15 cellular contexts compared by ENCODE assay signal in genomic region chr6:5989141-5989723, GRCh38. TPM values are rescaled to one million over a fixed set of nuclear protein-coding genes. Genes with fewer than 3 reads are reported as not detected.
A peak's percentile ranks its signal among the peaks of the same experiment; 100 is the strongest.
DNase-seq lines count a peak whose midpoint lies in the region; ATAC-seq and TF ChIP-seq lines count a peak whose summit lies in the region.
"Had no signal": no experiment of that assay in that cellular context is flagged by ENCODE, and none has a peak within 500 bp of the region (broad histone marks: within the 10 kb centered on the region; RNA-seq: fewer than 3 reads in every experiment).

No MANE protein-coding gene starts in this region.

- H3K4me3 ChIP-seq in lower lobe of right lung, result no peak overlapping the region
- no peak overlapping the region for H3K4me3 ChIP-seq in esophagus squamous epithelium
- H3K4me3 ChIP-seq: BLaER1, PC-9 had no signal

- DNase-seq in AG20443 (ENCODE audit: low spot score) (peak; percentile 89), LHCN-M2 (ENCODE audit: low read depth) (peak; percentile 86), UCSD-AML1 (lab: John Stamatoyannopoulos, UW; ENCODE audit: unreplicated experiment) (peak; percentile 33), lower lobe of right lung (peak; percentile 77), esophagus squamous epithelium (lab: John Stamatoyannopoulos, UW) (no peak), NCI-H1048 (lab: John Stamatoyannopoulos, UW) (no peak), NCI-H2227 treated with DMSO at 0.1 percent for 48 hours (lab: John Stamatoyannopoulos, UW) (no peak)
- no peak for DNase-seq in CD4-positive, alpha-beta T cell
- DNase-seq: activated CD4-positive, alpha-beta T cell treated with anti-CD3 and anti-CD28 coated beads, Interleukin-2, amount 10 ng/mL, durations not matched to agents 7 days and 5 days; effector memory CD4-positive, alpha-beta T cell; foreskin melanocyte; PC-9; stimulated activated CD4-positive, alpha-beta T cell treated with anti-CD3 and anti-CD28 coated beads, Interleukin-4, amount 100 ng/mL, for 24 hours had no signal

- no peak for TF ChIP-seq POLR2A in esophagus squamous epithelium (IDR thresholded peaks at IDR 0.05)

- no peak overlapping the region for H3K27ac Mint-ChIP-seq in CD4-positive, alpha-beta T cell
- H3K27ac Mint-ChIP-seq: activated CD4-positive, alpha-beta T cell treated with anti-CD3 and anti-CD28 coated beads, Interleukin-2, amount 10 ng/mL, durations not matched to agents 7 days and 5 days; stimulated activated effector memory CD8-positive, alpha-beta T cell treated with anti-CD3 and anti-CD28 coated beads, Interleukin-12 subunit alpha, Interleukin-12 subunit beta, amount 100 ng/mL, for 72 hours had no signal

- no peaks in the 10 kb centered on the region for H3K9me3 Mint-ChIP-seq in CD4-positive, alpha-beta T cell
- H3K9me3 Mint-ChIP-seq: stimulated activated effector memory CD8-positive, alpha-beta T cell treated with anti-CD3 and anti-CD28 coated beads, Interleukin-12 subunit alpha, Interleukin-12 subunit beta, amount 100 ng/mL, for 72 hours had no signal

- POLR2A ChIA-PET in CD4-positive, alpha-beta T cell (lab: Charles Lee), result no interaction called here

- CTCF ChIA-PET in CD4-positive, alpha-beta T cell (lab: Charles Lee), result no interaction called here

- no peaks in the 10 kb centered on the region for H3K4me1 ChIP-seq in lower lobe of right lung
- peaks cover 0 to under 1% (median 0%) of the 10 kb centered on the region in 3 donors for H3K4me1 ChIP-seq in esophagus squamous epithelium

- H3K4me1 Mint-ChIP-seq in CD4-positive, alpha-beta T cell (ENCODE audit: low read depth), result peaks cover 31% of the 10 kb centered on the region

- peak; percentile 79 to 87 for ATAC-seq in lower lobe of right lung
- no peak for ATAC-seq in CD4-positive, alpha-beta T cell (ENCODE audit: poor library complexity)
- ATAC-seq: stimulated activated effector memory CD8-positive, alpha-beta T cell treated with anti-CD3 and anti-CD28 coated beads, Interleukin-12 subunit alpha, Interleukin-12 subunit beta, amount 100 ng/mL, for 72 hours had no signal

- H3K9me3 ChIP-seq in lower lobe of right lung (no peaks in the 10 kb centered on the region), esophagus squamous epithelium (no peaks in the 10 kb centered on the region)
- no peaks in the 10 kb centered on the region for H3K9me3 ChIP-seq in CD4-positive, alpha-beta T cell (ENCODE audit: control insufficient read depth, low read length)

- 79 to 84% methylated on average over 5 of the region's 5 CpGs for whole genome bisulfite sequencing in esophagus squamous epithelium, 2 donors

- TF ChIP-seq CTCF in lower lobe of right lung (IDR thresholded peaks at IDR 0.05), result no peak
- no peak for TF ChIP-seq CTCF in esophagus squamous epithelium (IDR thresholded peaks at IDR 0.05)
- TF ChIP-seq CTCF in CD4-positive, alpha-beta T cell (IDR thresholded peaks at IDR 0.05), result no peak

- H3K27ac ChIP-seq in lower lobe of right lung, result no peak overlapping the region
- H3K27ac ChIP-seq in esophagus squamous epithelium, result no peak overlapping the region
- no peak overlapping the region for H3K27ac ChIP-seq in CD4-positive, alpha-beta T cell (ENCODE audit: low read depth, low read length)
- H3K27ac ChIP-seq: BLaER1, PC-9 had no signal

- peaks cover 55% of the 10 kb centered on the region for H3K27me3 Mint-ChIP-seq in CD4-positive, alpha-beta T cell

- H3K4me3 Mint-ChIP-seq in CD4-positive, alpha-beta T cell, result no peak overlapping the region
- H3K4me3 Mint-ChIP-seq: activated CD4-positive, alpha-beta T cell treated with anti-CD3 and anti-CD28 coated beads, Interleukin-2, amount 10 ng/mL, durations not matched to agents 7 days and 5 days; stimulated activated effector memory CD8-positive, alpha-beta T cell treated with anti-CD3 and anti-CD28 coated beads, Interleukin-12 subunit alpha, Interleukin-12 subunit beta, amount 100 ng/mL, for 72 hours had no signal

- no peaks in the 10 kb centered on the region for H3K36me3 ChIP-seq in lower lobe of right lung
- no peaks in the 10 kb centered on the region for H3K36me3 ChIP-seq in esophagus squamous epithelium
- H3K36me3 ChIP-seq: BLaER1 had no signal

- peaks cover 21% of the 10 kb centered on the region for H3K27me3 ChIP-seq in lower lobe of right lung (ENCODE audit: low read depth)
- H3K27me3 ChIP-seq in esophagus squamous epithelium, result peaks cover 3 to 88% (median 9%) of the 10 kb centered on the region in 4 donors
- H3K27me3 ChIP-seq in CD4-positive, alpha-beta T cell (ENCODE audit: control insufficient read depth, insufficient read depth, low read length), result peaks cover 25% of the 10 kb centered on the region

- intact Hi-C loops in lower lobe of right lung (cut with DNase I) (no loop called here), esophagus squamous epithelium (cut with DNase I) (no loop called here)
- intact Hi-C loops in CD4-positive, alpha-beta T cell (cut with DNase I, micrococcal nuclease), result no loop called here

- no peaks in the 10 kb centered on the region for H3K36me3 Mint-ChIP-seq in CD4-positive, alpha-beta T cell (ENCODE audit: low read depth)
- H3K36me3 Mint-ChIP-seq: stimulated activated effector memory CD8-positive, alpha-beta T cell treated with anti-CD3 and anti-CD28 coated beads, Interleukin-12 subunit alpha, Interleukin-12 subunit beta, amount 100 ng/mL, for 72 hours had no signal

RNA-seq across cellular contexts. Expression of gene NRN1, which starts 17.5 kb away (rescaled TPM):
- total RNA-seq in LHCN-M2 (2014; rRNA removed) (40.7 and 41.2 TPM in 2 replicates), lower lobe of right lung (15.0 TPM), esophagus squamous epithelium (1 to 10 TPM in 2 of 4 donors, under 1 TPM in 2; 0.19 to 7.1 (median 3.7) TPM)
- polyA plus RNA-seq in LHCN-M2 (2012), result 46.7 TPM
- total RNA-seq in CD4-positive, alpha-beta T cell, result not detected
- total RNA-seq: PC-9 had no signal

Comparison
In these comparisons a context has a peak if more than half of its experiments do, and no peak if none do; other contexts are left out.
1. DNase-seq: peak in AG20443 (single experiment), LHCN-M2 (single experiment), UCSD-AML1 (single experiment) and lower lobe of right lung (single experiment); none in esophagus squamous epithelium (single experiment), NCI-H1048 (single experiment), NCI-H2227 treated with DMSO at 0.1 percent for 48 hours (single experiment) and CD4-positive, alpha-beta T cell (0 of 10).